ENCODE assay signal across 8 cellular contexts in the genomic region with DNA sequence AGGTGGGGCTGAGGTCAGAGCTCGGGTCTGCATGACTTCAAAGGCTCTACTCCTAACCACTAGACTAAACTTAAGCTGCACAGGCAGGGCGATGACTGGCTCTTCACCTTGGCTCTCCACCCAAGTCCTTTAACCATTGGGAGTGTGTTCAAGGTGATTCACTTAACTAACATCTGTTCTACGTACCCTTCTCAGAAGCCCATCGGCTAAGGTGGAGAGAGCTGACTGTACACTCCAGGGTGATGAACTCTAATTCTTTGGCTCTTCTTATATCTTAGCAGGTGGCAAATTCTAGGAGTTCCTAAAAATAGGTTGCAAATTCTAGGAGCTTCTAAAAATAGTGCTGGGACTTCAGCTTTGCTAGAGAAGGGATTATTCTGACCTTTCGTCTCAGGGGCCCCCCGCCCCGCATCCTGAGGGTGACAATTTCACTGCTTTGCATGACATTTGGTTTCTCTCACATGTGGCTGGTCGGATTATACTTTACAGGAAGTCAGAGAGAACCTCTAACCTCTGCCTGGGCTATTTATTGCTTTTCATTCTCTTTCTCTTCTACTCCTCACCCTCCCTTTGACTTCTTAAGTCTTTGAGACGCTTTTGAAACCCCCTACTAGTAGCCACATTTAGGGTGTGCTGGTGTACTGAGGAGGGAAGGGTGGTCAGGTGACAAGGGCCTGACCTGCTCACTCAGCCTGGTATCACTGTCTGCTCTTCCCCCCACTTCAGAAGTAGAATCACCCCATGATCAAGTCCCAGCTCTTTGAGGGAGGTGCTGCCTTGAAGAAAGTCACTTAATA. TPM values are rescaled to one million over a fixed set of nuclear protein-coding genes. Genes with fewer than 3 reads are reported as not detected.
A peak's percentile ranks its signal among the peaks of the same experiment; 100 is the strongest.
DNase-seq lines count a peak whose midpoint lies in the region; ATAC-seq, FAIRE-seq and TF ChIP-seq lines count a peak whose summit lies in the region.

No MANE protein-coding gene starts in this region.

- H3K9me3 ChIP-seq in keratinocyte (ENCODE audit: control insufficient read depth, low read depth, low read length), result no peaks in the 10 kb centered on the region
- no peaks in the 10 kb centered on the region for H3K9me3 ChIP-seq in right cardiac atrium (ENCODE audit: control insufficient read depth, low read length)
- H3K9me3 ChIP-seq in ovary, result no peaks in the 10 kb centered on the region

- TF ChIP-seq EP300 in ovary (IDR thresholded peaks at IDR 0.05), result no peak

- DNase-seq in SW480 (ENCODE audit: low spot score) (peak; percentile 42), keratinocyte (ENCODE audit: low read depth, low spot score) (no peak), right cardiac atrium (no peak), ovary (no peak), SHP77 (lab: John Stamatoyannopoulos, UW) (no peak), G401 (ENCODE audit: low spot score) (no peak)

- TF ChIP-seq CTCF in keratinocyte (optimal IDR thresholded peaks at IDR 0.05 in 1 of 3, IDR thresholded peaks at IDR 0.05 in 1 of 3, conservative IDR thresholded peaks at IDR 0.05 in 1 of 3; ENCODE audit: extremely low read depth in 1 of 3, insufficient read depth in 2 of 3, low read length in 3 of 3) (no peak), ovary (IDR thresholded peaks at IDR 0.05) (no peak)

- no peak overlapping the region for H3K9ac ChIP-seq in keratinocyte (ENCODE audit: control insufficient read depth, extremely low read depth, insufficient read depth, low read length)

- no peak overlapping the region for H2AFZ ChIP-seq in keratinocyte (ENCODE audit: control insufficient read depth, low read length)

- H3K79me2 ChIP-seq in keratinocyte (ENCODE audit: control insufficient read depth, insufficient read depth, low read length), result no peaks in the 10 kb centered on the region

- H4K20me1 ChIP-seq in keratinocyte (ENCODE audit: control insufficient read depth, extremely low read depth, insufficient read depth, low read length), result no peaks in the 10 kb centered on the region

- dilution Hi-C loops in keratinocyte (cut with MboI; ENCODE audit: extremely low pct_ligation_motif_present, low sequenced_read_pairs), result no loop called here

- 69% methylated on average over 9 of the region's 9 CpGs for WGBS in right cardiac atrium
- WGBS in ovary, 3 donors, result 75 to 84% (median 76%) methylated on average over 9 of the region's 9 CpGs

- in situ Hi-C loops in G401 (cut with HindIII; ENCODE audit: low sequenced_read_pairs), result no loop called here

- ATAC-seq in GM18858 (IDR thresholded peaks at IDR 0.05; ENCODE audit: unreplicated experiment), result peak; percentile 80
- ATAC-seq in HG02840 (IDR thresholded peaks at IDR 0.05; ENCODE audit: low FRiP score, unreplicated experiment), result peak; percentile 81
- no peak for ATAC-seq in right cardiac atrium

- FAIRE-seq in keratinocyte (lab: Jason Lieb, UNC), result peak; percentile 52

- H3K4me1 ChIP-seq in keratinocyte (ENCODE audit: control insufficient read depth, extremely low read depth, insufficient read depth, low read length) (peaks cover 26% of the 10 kb centered on the region), right cardiac atrium (ENCODE audit: control insufficient read depth, insufficient read depth, low read length) (peaks cover 3% of the 10 kb centered on the region), ovary (ENCODE audit: insufficient read depth) (no peaks in the 10 kb centered on the region)

- TF ChIP-seq POLR2A in ovary (IDR thresholded peaks at IDR 0.05), result no peak

- no peaks in the 10 kb centered on the region for H3K27me3 ChIP-seq in keratinocyte (ENCODE audit: control insufficient read depth, extremely low read depth, insufficient read depth, low read length)
- H3K27me3 ChIP-seq in right cardiac atrium (ENCODE audit: control insufficient read depth, insufficient read depth), result no peaks in the 10 kb centered on the region
- no peaks in the 10 kb centered on the region for H3K27me3 ChIP-seq in ovary

- H3K36me3 ChIP-seq in keratinocyte (ENCODE audit: control insufficient read depth in 2 of 2, extremely low read depth in 1 of 2, insufficient read depth in 2 of 2, low read length in 2 of 2) (no peaks in the 10 kb centered on the region), ovary (no peaks in the 10 kb centered on the region)

- H3K27ac ChIP-seq in keratinocyte (ENCODE audit: control insufficient read depth, insufficient read depth, low read length), result no peak overlapping the region
- H3K27ac ChIP-seq in right cardiac atrium (ENCODE audit: low read length), result no peak overlapping the region
- H3K27ac ChIP-seq in ovary, result no peak overlapping the region

- intact Hi-C loops in right cardiac atrium (cut with DNase I) (no loop called here), ovary (cut with DNase I) (no loop called here)

- H3K4me3 ChIP-seq in keratinocyte (ENCODE audit: control insufficient read depth in 2 of 3, extremely low read depth in 1 of 3, insufficient read depth in 2 of 3, low read depth in 1 of 3, low read length in 3 of 3) (no peak overlapping the region), right cardiac atrium (ENCODE audit: low read length) (no peak overlapping the region), ovary (no peak overlapping the region)

- no peak overlapping the region for H3K4me2 ChIP-seq in keratinocyte (ENCODE audit: control insufficient read depth, extremely low read depth, insufficient read depth, low read depth, low read length)

- no peaks in the 10 kb centered on the region for H3K9me1 ChIP-seq in keratinocyte (ENCODE audit: control insufficient read depth, extremely low read depth, insufficient read depth, low read length)

RNA-seq across cellular contexts. Expression of a gene that starts 55.5 kb away (rescaled TPM):
- 3.9 to 8.6 TPM (median 6.7 TPM) in 3 replicates for polyA plus RNA-seq in keratinocyte
- polyA plus RNA-seq in keratinocyte (2011; ENCODE audit: low read depth), result 96.8 TPM
- polyA plus RNA-seq in keratinocyte (2011; cell fraction: cytosol; rRNA removed), result 2.4 and 4.8 TPM in 2 replicates
- polyA plus RNA-seq in keratinocyte (2011; cell fraction: nucleus; rRNA removed), result 17.2 and 19.4 TPM in 2 replicates
- 6.1 and 46.3 TPM in 2 replicates for polyA plus RNA-seq in keratinocyte (2012; ENCODE audit: low replicate concordance)
- polyA minus RNA-seq in keratinocyte, result 12.4 to 14.6 TPM (median 13.3 TPM) in 3 replicates
- 3.3 TPM for polyA minus RNA-seq in keratinocyte (2011; cell fraction: cytosol; rRNA and poly(A)+ RNA removed)
- 19.2 and 37.1 TPM in 2 replicates for polyA minus RNA-seq in keratinocyte (2011; cell fraction: nucleus; rRNA and poly(A)+ RNA removed)
- total RNA-seq in right cardiac atrium, result 1 to 10 TPM in 3 of 4 donors, under 1 TPM in 1; 0.91 to 1.5 (median 1.4) TPM
- polyA plus RNA-seq in right cardiac atrium, result 0.41 TPM
- total RNA-seq in ovary, result 10 to 100 TPM in 1 of 7 donors, 1 to 10 TPM in 6; 3.5 to 10.6 (median 4.4) TPM
- polyA plus RNA-seq in ovary, result 1 to 10 TPM; 2.7 to 7.2 TPM
- total RNA-seq in G401 (2014; rRNA removed; shearing (Covaris generic)), result not detected in 2 replicates

Comparison
In these comparisons a context has a peak if more than half of its experiments do, and no peak if none do; other contexts are left out.
1. ATAC-seq: peak in GM18858 (single experiment) and HG02840 (single experiment); none in right cardiac atrium (0 of 2).